In genomic region chr12:85462888-85463287, GRCh38 we compare ENCODE assay signal across 23 cellular contexts.
"Had no signal": no experiment of that assay in that cellular context is flagged by ENCODE, and none has a peak within 500 bp of the region (broad histone marks: within the 10 kb centered on the region; RNA-seq: fewer than 3 reads in every experiment).

No MANE protein-coding gene starts in this region.

- H3K27ac Mint-ChIP-seq: activated CD4-positive, alpha-beta T cell treated with anti-CD3 and anti-CD28 coated beads, Interleukin-2, amount 10 ng/mL, durations not matched to agents 7 days and 5 days; activated CD8-positive, alpha-beta T cell treated with anti-CD3 and anti-CD28 coated beads for 36 hours; activated naive CD4-positive, alpha-beta T cell treated with anti-CD3 and anti-CD28 coated beads, Interleukin-2, amount 10 ng/mL, durations not matched to agents 7 days and 5 days; activated naive CD4-positive, alpha-beta T cell treated with anti-CD3 and anti-CD28 coated beads, Interleukin-2, amount 50 U/mL, for 72 hours; activated naive CD8-positive, alpha-beta T cell treated with anti-CD3 and anti-CD28 coated beads, Interleukin-2, amount 10 ng/mL, durations not matched to agents 7 days and 5 days; activated T-helper 1 cell treated with anti-CD3 and anti-CD28 coated beads, Interleukin-12 subunit alpha, Interleukin-12 subunit beta, Interleukin-2, Interleukin-4 antibody, amounts not matched to agents 30 ng/mL and 10 ng/mL and 1 ng/mL, durations not matched to agents 14 hours and 24 hours and 36 hours; brain had no signal

- H3K4me1 Mint-ChIP-seq: activated CD4-positive, alpha-beta T cell treated with anti-CD3 and anti-CD28 coated beads, Interleukin-2, amount 10 ng/mL, durations not matched to agents 7 days and 5 days; activated naive CD4-positive, alpha-beta T cell treated with anti-CD3 and anti-CD28 coated beads, Interleukin-2, amount 10 ng/mL, durations not matched to agents 7 days and 5 days; activated naive CD8-positive, alpha-beta T cell treated with anti-CD3 and anti-CD28 coated beads, Interleukin-2, amount 10 ng/mL, durations not matched to agents 7 days and 5 days; brain had no signal

- ATAC-seq: activated CD8-positive, alpha-beta T cell treated with anti-CD3 and anti-CD28 coated beads for 36 hours; activated naive CD4-positive, alpha-beta T cell treated with anti-CD3 and anti-CD28 coated beads, Interleukin-2, amount 50 U/mL, for 72 hours; esophagus mucosa had no signal

- H3K4me3 Mint-ChIP-seq: activated CD4-positive, alpha-beta T cell treated with anti-CD3 and anti-CD28 coated beads, Interleukin-2, amount 10 ng/mL, durations not matched to agents 7 days and 5 days; activated CD8-positive, alpha-beta T cell treated with anti-CD3 and anti-CD28 coated beads for 36 hours; activated naive CD4-positive, alpha-beta T cell treated with anti-CD3 and anti-CD28 coated beads, Interleukin-2, amount 10 ng/mL, durations not matched to agents 7 days and 5 days; activated naive CD8-positive, alpha-beta T cell treated with anti-CD3 and anti-CD28 coated beads, Interleukin-2, amount 10 ng/mL, durations not matched to agents 7 days and 5 days; activated T-helper 1 cell treated with anti-CD3 and anti-CD28 coated beads, Interleukin-12 subunit alpha, Interleukin-12 subunit beta, Interleukin-2, Interleukin-4 antibody, amounts not matched to agents 30 ng/mL and 10 ng/mL and 1 ng/mL, durations not matched to agents 14 hours and 24 hours and 36 hours; brain had no signal

- DNase-seq: activated CD4-positive, alpha-beta T cell treated with anti-CD3 and anti-CD28 coated beads for 1 hour; activated CD4-positive, alpha-beta T cell treated with anti-CD3 and anti-CD28 coated beads for 4 hours; activated CD4-positive, alpha-beta T cell treated with anti-CD3 and anti-CD28 coated beads, Interleukin-2, amount 10 ng/mL, durations not matched to agents 7 days and 5 days; activated CD4-positive, alpha-beta T cell treated with anti-CD3 and anti-CD28 coated beads, Interleukin-2, amount 50 U/mL, for 4 hours; activated CD8-positive, alpha-beta memory T cell treated with anti-CD3 and anti-CD28 coated beads for 24 hours; activated CD8-positive, alpha-beta T cell treated with anti-CD3 and anti-CD28 coated beads for 36 hours; activated gamma-delta T cell; activated naive CD4-positive, alpha-beta T cell; activated naive CD4-positive, alpha-beta T cell treated with anti-CD3 and anti-CD28 coated beads, Interleukin-2, amount 10 ng/mL, durations not matched to agents 7 days and 5 days; activated naive CD8-positive, alpha-beta T cell treated with anti-CD3 and anti-CD28 coated beads, Interleukin-2, amount 10 ng/mL, durations not matched to agents 7 days and 5 days; activated T-cell treated with anti-CD3 and anti-CD28 coated beads, Interleukin-2, amount 50 U/mL, for 1 hour; activated T-cell treated with anti-CD3 and anti-CD28 coated beads, Interleukin-2, amount 50 U/mL, for 48 hours; central memory CD4-positive, alpha-beta T cell; cerebellar nuclear complex; colonic mucosa; effector CD8-positive, alpha-beta T cell; foreskin fibroblast; head of caudate nucleus; T-helper 2 cell had no signal

- H3K9me3 Mint-ChIP-seq: activated CD4-positive, alpha-beta T cell treated with anti-CD3 and anti-CD28 coated beads, Interleukin-2, amount 10 ng/mL, durations not matched to agents 7 days and 5 days; activated CD8-positive, alpha-beta T cell treated with anti-CD3 and anti-CD28 coated beads for 36 hours; activated naive CD4-positive, alpha-beta T cell treated with anti-CD3 and anti-CD28 coated beads, Interleukin-2, amount 10 ng/mL, durations not matched to agents 7 days and 5 days; activated naive CD4-positive, alpha-beta T cell treated with anti-CD3 and anti-CD28 coated beads, Interleukin-2, amount 50 U/mL, for 72 hours; activated naive CD8-positive, alpha-beta T cell treated with anti-CD3 and anti-CD28 coated beads, Interleukin-2, amount 10 ng/mL, durations not matched to agents 7 days and 5 days; activated T-helper 1 cell treated with anti-CD3 and anti-CD28 coated beads, Interleukin-12 subunit alpha, Interleukin-12 subunit beta, Interleukin-2, Interleukin-4 antibody, amounts not matched to agents 30 ng/mL and 10 ng/mL and 1 ng/mL, durations not matched to agents 14 hours and 24 hours and 36 hours; brain had no signal

- H3K36me3 Mint-ChIP-seq: activated naive CD4-positive, alpha-beta T cell treated with anti-CD3 and anti-CD28 coated beads, Interleukin-2, amount 10 ng/mL, durations not matched to agents 7 days and 5 days; activated naive CD4-positive, alpha-beta T cell treated with anti-CD3 and anti-CD28 coated beads, Interleukin-2, amount 50 U/mL, for 72 hours; activated naive CD8-positive, alpha-beta T cell treated with anti-CD3 and anti-CD28 coated beads, Interleukin-2, amount 10 ng/mL, durations not matched to agents 7 days and 5 days; brain had no signal

- H3K27me3 Mint-ChIP-seq: activated CD4-positive, alpha-beta T cell treated with anti-CD3 and anti-CD28 coated beads, Interleukin-2, amount 10 ng/mL, durations not matched to agents 7 days and 5 days; activated CD8-positive, alpha-beta T cell treated with anti-CD3 and anti-CD28 coated beads for 36 hours; activated naive CD4-positive, alpha-beta T cell treated with anti-CD3 and anti-CD28 coated beads, Interleukin-2, amount 10 ng/mL, durations not matched to agents 7 days and 5 days; activated naive CD8-positive, alpha-beta T cell treated with anti-CD3 and anti-CD28 coated beads, Interleukin-2, amount 10 ng/mL, durations not matched to agents 7 days and 5 days had no signal
